Comparison of ENCODE assay signal across 10 cellular contexts in the genomic region with DNA sequence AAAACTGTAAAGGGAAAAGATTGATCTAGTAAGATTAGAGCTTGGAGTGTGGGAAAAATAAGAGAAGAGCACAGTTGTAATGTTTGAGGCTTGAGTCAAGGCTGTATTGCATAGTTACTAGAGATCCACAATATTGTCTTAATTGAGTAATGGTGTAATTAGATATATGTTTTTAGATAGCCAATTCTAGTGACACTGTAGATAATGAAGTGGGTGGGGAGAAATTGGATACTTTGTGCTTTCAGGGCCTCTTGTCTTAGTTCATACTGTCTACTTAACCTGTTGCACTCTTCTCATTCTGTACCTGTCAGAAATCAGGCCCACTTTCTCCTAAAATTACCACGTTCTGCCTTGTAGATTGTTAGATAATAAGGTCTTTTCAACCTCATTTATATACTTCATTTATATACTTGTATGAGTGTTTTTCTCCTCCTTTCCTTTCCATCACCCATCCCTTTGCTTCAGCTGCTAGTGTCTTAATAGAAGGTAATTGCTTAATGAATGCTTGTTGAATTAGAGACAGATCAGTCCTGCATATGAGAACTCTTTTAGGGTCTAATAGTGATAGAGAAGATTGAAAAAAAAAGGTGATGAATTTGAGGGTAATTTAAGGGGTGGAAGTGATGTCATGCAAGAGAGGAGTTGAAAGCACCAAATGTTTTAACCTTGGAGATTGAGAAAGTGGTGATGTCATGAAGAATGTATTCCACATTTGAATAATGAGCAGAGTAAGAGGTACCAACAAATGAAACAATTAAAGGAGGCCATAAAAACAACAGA. TPM values are rescaled to one million over a fixed set of nuclear protein-coding genes. Genes with fewer than 3 reads are reported as not detected.
DNase-seq lines count a peak whose midpoint lies in the region; ATAC-seq and TF ChIP-seq lines count a peak whose summit lies in the region.
"Had no signal": no experiment of that assay in that cellular context is flagged by ENCODE, and none has a peak within 500 bp of the region (broad histone marks: within the 10 kb centered on the region; RNA-seq: fewer than 3 reads in every experiment).

No MANE protein-coding gene starts in this region.

- H3K36me3 ChIP-seq in gastrocnemius medialis, result no peaks in the 10 kb centered on the region

- TF ChIP-seq CTCF in gastrocnemius medialis (IDR thresholded peaks at IDR 0.05 in 4 of 5, conservative IDR thresholded peaks at IDR 0.05 in 1 of 5), result no peak

- H3K9me3 ChIP-seq in gastrocnemius medialis, result no peaks in the 10 kb centered on the region

- peak overlapping the region; percentile 52 to 72 (median 67) for H3K27ac ChIP-seq in gastrocnemius medialis

- intact Hi-C loops in gastrocnemius medialis (cut with DNase I; ENCODE audit: low total_unique reads), result loop anchor here (5.0 kb wide), 1 partner anchor 33 kb away; the partner anchor contains the start of gene PIK3CA

- H3K4me3 ChIP-seq in gastrocnemius medialis, result no peak overlapping the region

- TF ChIP-seq POLR2A in erythroblast (IDR thresholded peaks at IDR 0.05; ENCODE audit: low read length), result no peak
- TF ChIP-seq POLR2A in gastrocnemius medialis (IDR thresholded peaks at IDR 0.05), result no peak

- in situ Hi-C loops in gastrocnemius medialis (cut with MboI; ENCODE audit: low sequenced_read_pairs in 4 of 4), result no loop called here

- no peaks in the 10 kb centered on the region for H3K27me3 ChIP-seq in gastrocnemius medialis

- ATAC-seq in GM21447 (IDR thresholded peaks at IDR 0.05; ENCODE audit: unreplicated experiment) (peak; percentile 43), gastrocnemius medialis (peak in 1 of 2 donors; percentile 28), GM19395 (IDR thresholded peaks at IDR 0.05; ENCODE audit: unreplicated experiment) (no peak)
- ATAC-seq: left lobe of liver had no signal

- peaks cover 62 to 68% of the 10 kb centered on the region in 2 donors for H3K4me1 ChIP-seq in gastrocnemius medialis

- DNase-seq in NCI-H2029 (lab: John Stamatoyannopoulos, UW) (peak; percentile 33), erythroblast (lab: John Stamatoyannopoulos, UW) (peak; percentile 34 to 62), gastrocnemius medialis (no peak), MV-4-11 (lab: John Stamatoyannopoulos, UW) (no peak), superior temporal gyrus (ENCODE audit: extremely low spot score) (no peak), activated gamma-delta T cell treated with Interleukin-2 at 50 U/mL for 16 hours (no peak)
- DNase-seq: activated naive CD8-positive, alpha-beta T cell treated with anti-CD3 and anti-CD28 coated beads, Interleukin-2, amount 10 ng/mL, durations not matched to agents 7 days and 5 days had no signal

RNA-seq across cellular contexts. Expression of gene PIK3CA, which starts 32.0 kb away (rescaled TPM):
- total RNA-seq in gastrocnemius medialis, result 10 to 100 TPM; 16.0 to 29.4 (median 23.1) TPM

Comparison
In these comparisons a context has a peak if more than half of its experiments do, and no peak if none do; other contexts are left out.
1. DNase-seq: peak in NCI-H2029 (single experiment) and erythroblast (2 of 2); none in gastrocnemius medialis (0 of 2), MV-4-11 (single experiment), superior temporal gyrus (single experiment) and activated gamma-delta T cell treated with Interleukin-2 at 50 U/mL for 16 hours (single experiment).